Comparison of ENCODE assay signal across 8 cellular contexts in the genomic region with DNA sequence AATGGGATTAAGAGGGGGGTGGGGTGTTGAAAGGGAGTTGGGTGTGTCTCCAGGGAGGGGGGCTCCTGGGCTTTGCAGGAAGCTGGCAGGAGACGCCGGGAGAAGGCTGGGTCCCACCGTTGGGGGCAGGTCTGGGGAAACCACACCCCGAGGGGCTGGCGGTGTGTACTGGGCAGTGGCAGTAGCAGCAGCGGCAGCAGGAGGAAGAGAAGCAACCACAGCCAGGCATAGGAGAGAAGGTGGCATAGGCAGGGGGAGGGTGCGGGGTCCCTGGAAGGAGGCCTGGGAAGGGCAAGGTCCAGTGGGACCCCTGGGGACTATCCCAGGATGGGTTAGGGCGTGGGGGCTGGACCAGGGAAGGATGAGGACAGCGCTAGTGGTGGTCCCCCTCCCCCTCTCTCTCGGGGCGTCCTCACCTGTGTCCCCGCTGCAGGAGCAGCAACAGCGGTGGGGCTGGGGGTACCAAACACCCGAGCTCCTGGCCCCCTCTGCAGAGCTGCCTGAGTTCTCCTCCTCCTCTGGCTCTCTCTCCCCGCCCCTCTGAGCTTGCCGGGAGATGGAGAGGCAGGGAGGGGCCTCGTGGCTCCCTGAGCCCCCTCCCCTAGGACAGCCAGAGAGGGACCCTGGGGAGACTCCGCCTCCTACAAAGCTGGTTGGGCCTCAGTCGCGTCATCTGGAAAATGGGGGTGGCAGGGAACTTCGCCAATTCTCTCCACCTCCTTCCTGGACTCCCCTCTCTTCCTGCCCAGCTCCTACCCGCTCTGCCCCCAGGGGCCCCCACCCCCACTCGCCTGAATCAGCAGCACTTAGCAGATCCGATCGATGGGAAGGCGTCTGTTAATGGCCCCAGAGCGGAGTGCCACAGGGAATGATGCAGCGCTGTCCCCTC. TPM values are rescaled to one million over a fixed set of nuclear protein-coding genes. Genes with fewer than 3 reads are reported as not detected.
DNase-seq lines count a peak whose midpoint lies in the region; ATAC-seq and TF ChIP-seq lines count a peak whose summit lies in the region.

Gene KCND1 (minus strand): TSS at position 520 of the 889 bp plus-strand sequence. CDS start 1,573 bp downstream, outside the sequence.

- TF ChIP-seq CTCF in WI38 (IDR thresholded peaks at IDR 0.05; ENCODE audit: low read depth, low read length) (no peak), foreskin keratinocyte (conservative IDR thresholded peaks at IDR 0.05) (no peak)

- ATAC-seq in foreskin keratinocyte (peak; percentile 71), GM18511 (IDR thresholded peaks at IDR 0.05; ENCODE audit: unreplicated experiment) (no peak)

- peak; percentile 62 for DNase-seq in activated effector memory CD4-positive, alpha-beta T cell treated with anti-CD3 and anti-CD28 coated beads, Interleukin-2, amount 50 U/mL, for 16 hours
- no peak for DNase-seq in activated effector memory CD4-positive, alpha-beta T cell treated with Interleukin-2 at 50 U/mL for 16 hours
- peak in 1 of 2 donors; percentile 28 for DNase-seq in foreskin keratinocyte
- DNase-seq in occipital lobe (lab: John Stamatoyannopoulos, UW) = peak; percentile 7
- DNase-seq in SHP77 treated with DMSO at 0.1 percent for 48 hours (lab: John Stamatoyannopoulos, UW) = no peak
- no peak for DNase-seq in activated CD8-positive, alpha-beta memory T cell treated with anti-CD3 and anti-CD28 coated beads, Interleukin-2, amount 50 U/mL, for 48 hours

- no peak within 1 kb of the TSS for H3K27ac ChIP-seq in foreskin keratinocyte

- no peaks in the 10 kb centered on the region for H3K27me3 ChIP-seq in foreskin keratinocyte

- peak within 1 kb of the TSS; percentile 21; the same call in 1 of the 2 replicates for H3K4me3 ChIP-seq in WI38 (ENCODE audit: low read depth, low read length)

- H3K4me1 ChIP-seq in foreskin keratinocyte = no peaks in the 10 kb centered on the region

RNA-seq across cellular contexts. Expression of gene KCND1, which starts in this region (rescaled TPM):
- total RNA-seq in foreskin keratinocyte = 0.49 and 0.54 TPM in 2 replicates
- 0.55 and 0.63 TPM in 2 replicates for polyA plus RNA-seq in foreskin keratinocyte
- total RNA-seq in occipital lobe = 1.1 TPM

Comparison
In these comparisons a context has a peak if more than half of its experiments do, and no peak if none do; other contexts are left out.
1. DNase-seq: peak in activated effector memory CD4-positive, alpha-beta T cell treated with anti-CD3 and anti-CD28 coated beads, Interleukin-2, amount 50 U/mL, for 16 hours (single experiment) and occipital lobe (single experiment); none in activated effector memory CD4-positive, alpha-beta T cell treated with Interleukin-2 at 50 U/mL for 16 hours (single experiment), SHP77 treated with DMSO at 0.1 percent for 48 hours (single experiment) and activated CD8-positive, alpha-beta memory T cell treated with anti-CD3 and anti-CD28 coated beads, Interleukin-2, amount 50 U/mL, for 48 hours (single experiment).
2. Peak in ATAC-seq in foreskin keratinocyte; RNA of the gene not detected or under 1 TPM.